ENCODE assay signal across 1 cellular context in the genomic region with DNA sequence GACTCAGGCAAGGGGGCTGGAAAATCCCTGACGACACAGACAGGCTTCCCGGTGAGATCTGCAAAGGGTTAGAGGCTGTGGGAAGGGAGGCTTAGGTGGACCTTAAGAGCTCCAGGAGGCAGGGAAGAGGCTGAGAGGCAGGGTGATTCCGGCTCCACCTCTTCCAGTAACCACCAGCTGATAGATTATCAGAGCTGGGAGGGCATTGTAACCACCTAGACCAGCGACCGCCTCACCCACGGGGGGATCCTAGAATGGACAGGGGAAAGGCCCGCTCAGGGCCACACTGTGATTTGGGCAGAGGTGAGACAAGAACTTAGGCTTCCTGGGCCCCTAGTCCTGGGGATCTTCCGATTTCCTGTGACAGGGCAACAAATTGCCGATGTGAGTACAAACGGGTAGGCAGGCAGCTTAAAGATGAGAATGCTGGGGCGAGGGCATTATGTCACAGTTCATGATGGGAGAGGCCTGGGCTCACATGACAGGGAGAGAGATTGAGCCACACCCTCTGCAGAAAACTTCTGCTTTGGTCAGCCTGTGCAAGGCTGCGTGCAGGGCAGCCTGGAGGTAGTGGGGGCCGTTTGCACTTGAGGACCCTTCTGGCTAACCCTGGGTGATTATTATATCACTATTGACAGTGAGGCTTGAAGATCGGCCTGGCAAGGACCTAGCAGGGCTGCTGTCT.
TF ChIP-seq lines count a peak whose summit lies in the region.

No MANE protein-coding gene starts in this region.

TF ChIP-seq in K562, 482 proteins besides CTCF, POLR2A, EP300 and RAD21 (continues in another document):
- TF ChIP-seq CHD7 (IDR thresholded peaks at IDR 0.05; ENCODE audit: low read depth, low read length) (no peak), SMC3 (conservative IDR thresholded peaks at IDR 0.05; ENCODE audit: insufficient read depth, low read depth, low read length) (no peak), RCOR1 (IDR thresholded peaks at IDR 0.05; ENCODE audit: borderline replicate concordance in 1 of 2, low read depth in 2 of 2, low read length in 2 of 2) (peak in 1 of 2 experiments; percentile 33; a peak in 1 of 4 replicates), L3MBTL2 (IDR thresholded peaks at IDR 0.05) (peak; percentile 61), ZNF583 (CRISPR knock-in tag; IDR thresholded peaks at IDR 0.05) (peak; percentile 13; the same call in 1 of the 2 replicates), SETDB1 (IDR thresholded peaks at IDR 0.05; ENCODE audit: low read length) (no peak), MAX (CRISPR knock-in tag; IDR thresholded peaks at IDR 0.05) (0 out of 2 replicates have a peak, but pooled peaks have one; percentile 17), PHB (CRISPR knock-in tag; IDR thresholded peaks at IDR 0.05) (no peak), ESRRB (CRISPR knock-in tag; IDR thresholded peaks at IDR 0.05; ENCODE audit: borderline replicate concordance) (no peak), ZNF644 (tag; IDR thresholded peaks at IDR 0.05; ENCODE audit: low read depth) (no peak), ATF7 (IDR thresholded peaks at IDR 0.05) (peak; percentile 61), PHF20 (IDR thresholded peaks at IDR 0.05; ENCODE audit: partially characterized antibody) (no peak), MITF (IDR thresholded peaks at IDR 0.05) (peak; percentile 57; the same call in 1 of the 2 replicates), HDAC8 (tag; IDR thresholded peaks at IDR 0.05) (no peak; the same call in 1 of the 2 replicates), FOXA3 (CRISPR knock-in tag; conservative IDR thresholded peaks at IDR 0.05 in 1 of 2, IDR thresholded peaks at IDR 0.05 in 1 of 2) (no peak), RBFOX2 (IDR thresholded peaks at IDR 0.05; ENCODE audit: low read depth, low read length) (no peak), ZNF384 (IDR thresholded peaks at IDR 0.05; ENCODE audit: low read depth, low read length) (no peak), CEBPG (CRISPR knock-in tag; IDR thresholded peaks at IDR 0.05) (no peak), CEBPG (tag; conservative IDR thresholded peaks at IDR 0.05 in 1 of 2, IDR thresholded peaks at IDR 0.05 in 1 of 2) (0 out of 4 replicates have a peak, but pooled peaks of 1 of the 2 experiments have one; percentile 16), ZNF263 (CRISPR knock-in tag; IDR thresholded peaks at IDR 0.05; ENCODE audit: borderline replicate concordance) (no peak), MAFK (IDR thresholded peaks at IDR 0.05; ENCODE audit: low read length) (peak; percentile 3; the same call in 1 of the 2 replicates), DACH1 (IDR thresholded peaks at IDR 0.05; ENCODE audit: partially characterized antibody) (no peak), TCF7 (IDR thresholded peaks at IDR 0.05; ENCODE audit: borderline replicate concordance) (no peak), SNRNP70 (optimal IDR thresholded peaks at IDR 0.05; ENCODE audit: low read depth, low read length) (no peak), NRF1 (conservative IDR thresholded peaks at IDR 0.05 in 1 of 2, IDR thresholded peaks at IDR 0.05 in 1 of 2) (peak in 1 of 2 experiments; percentile 32; a peak in 2 of 4 replicates)
- TF ChIP-seq, protein P1, sequence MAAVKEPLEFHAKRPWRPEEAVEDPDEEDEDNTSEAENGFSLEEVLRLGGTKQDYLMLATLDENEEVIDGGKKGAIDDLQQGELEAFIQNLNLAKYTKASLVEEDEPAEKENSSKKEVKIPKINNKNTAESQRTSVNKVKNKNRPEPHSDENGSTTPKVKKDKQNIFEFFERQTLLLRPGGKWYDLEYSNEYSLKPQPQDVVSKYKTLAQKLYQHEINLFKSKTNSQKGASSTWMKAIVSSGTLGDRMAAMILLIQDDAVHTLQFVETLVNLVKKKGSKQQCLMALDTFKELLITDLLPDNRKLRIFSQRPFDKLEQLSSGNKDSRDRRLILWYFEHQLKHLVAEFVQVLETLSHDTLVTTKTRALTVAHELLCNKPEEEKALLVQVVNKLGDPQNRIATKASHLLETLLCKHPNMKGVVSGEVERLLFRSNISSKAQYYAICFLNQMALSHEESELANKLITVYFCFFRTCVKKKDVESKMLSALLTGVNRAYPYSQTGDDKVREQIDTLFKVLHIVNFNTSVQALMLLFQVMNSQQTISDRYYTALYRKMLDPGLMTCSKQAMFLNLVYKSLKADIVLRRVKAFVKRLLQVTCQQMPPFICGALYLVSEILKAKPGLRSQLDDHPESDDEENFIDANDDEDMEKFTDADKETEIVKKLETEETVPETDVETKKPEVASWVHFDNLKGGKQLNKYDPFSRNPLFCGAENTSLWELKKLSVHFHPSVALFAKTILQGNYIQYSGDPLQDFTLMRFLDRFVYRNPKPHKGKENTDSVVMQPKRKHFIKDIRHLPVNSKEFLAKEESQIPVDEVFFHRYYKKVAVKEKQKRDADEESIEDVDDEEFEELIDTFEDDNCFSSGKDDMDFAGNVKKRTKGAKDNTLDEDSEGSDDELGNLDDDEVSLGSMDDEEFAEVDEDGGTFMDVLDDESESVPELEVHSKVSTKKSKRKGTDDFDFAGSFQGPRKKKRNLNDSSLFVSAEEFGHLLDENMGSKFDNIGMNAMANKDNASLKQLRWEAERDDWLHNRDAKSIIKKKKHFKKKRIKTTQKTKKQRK (IDR thresholded peaks at IDR 0.05; ENCODE audit: borderline replicate concordance, low read depth, low read length), result no peak
- TF ChIP-seq, protein P2, sequence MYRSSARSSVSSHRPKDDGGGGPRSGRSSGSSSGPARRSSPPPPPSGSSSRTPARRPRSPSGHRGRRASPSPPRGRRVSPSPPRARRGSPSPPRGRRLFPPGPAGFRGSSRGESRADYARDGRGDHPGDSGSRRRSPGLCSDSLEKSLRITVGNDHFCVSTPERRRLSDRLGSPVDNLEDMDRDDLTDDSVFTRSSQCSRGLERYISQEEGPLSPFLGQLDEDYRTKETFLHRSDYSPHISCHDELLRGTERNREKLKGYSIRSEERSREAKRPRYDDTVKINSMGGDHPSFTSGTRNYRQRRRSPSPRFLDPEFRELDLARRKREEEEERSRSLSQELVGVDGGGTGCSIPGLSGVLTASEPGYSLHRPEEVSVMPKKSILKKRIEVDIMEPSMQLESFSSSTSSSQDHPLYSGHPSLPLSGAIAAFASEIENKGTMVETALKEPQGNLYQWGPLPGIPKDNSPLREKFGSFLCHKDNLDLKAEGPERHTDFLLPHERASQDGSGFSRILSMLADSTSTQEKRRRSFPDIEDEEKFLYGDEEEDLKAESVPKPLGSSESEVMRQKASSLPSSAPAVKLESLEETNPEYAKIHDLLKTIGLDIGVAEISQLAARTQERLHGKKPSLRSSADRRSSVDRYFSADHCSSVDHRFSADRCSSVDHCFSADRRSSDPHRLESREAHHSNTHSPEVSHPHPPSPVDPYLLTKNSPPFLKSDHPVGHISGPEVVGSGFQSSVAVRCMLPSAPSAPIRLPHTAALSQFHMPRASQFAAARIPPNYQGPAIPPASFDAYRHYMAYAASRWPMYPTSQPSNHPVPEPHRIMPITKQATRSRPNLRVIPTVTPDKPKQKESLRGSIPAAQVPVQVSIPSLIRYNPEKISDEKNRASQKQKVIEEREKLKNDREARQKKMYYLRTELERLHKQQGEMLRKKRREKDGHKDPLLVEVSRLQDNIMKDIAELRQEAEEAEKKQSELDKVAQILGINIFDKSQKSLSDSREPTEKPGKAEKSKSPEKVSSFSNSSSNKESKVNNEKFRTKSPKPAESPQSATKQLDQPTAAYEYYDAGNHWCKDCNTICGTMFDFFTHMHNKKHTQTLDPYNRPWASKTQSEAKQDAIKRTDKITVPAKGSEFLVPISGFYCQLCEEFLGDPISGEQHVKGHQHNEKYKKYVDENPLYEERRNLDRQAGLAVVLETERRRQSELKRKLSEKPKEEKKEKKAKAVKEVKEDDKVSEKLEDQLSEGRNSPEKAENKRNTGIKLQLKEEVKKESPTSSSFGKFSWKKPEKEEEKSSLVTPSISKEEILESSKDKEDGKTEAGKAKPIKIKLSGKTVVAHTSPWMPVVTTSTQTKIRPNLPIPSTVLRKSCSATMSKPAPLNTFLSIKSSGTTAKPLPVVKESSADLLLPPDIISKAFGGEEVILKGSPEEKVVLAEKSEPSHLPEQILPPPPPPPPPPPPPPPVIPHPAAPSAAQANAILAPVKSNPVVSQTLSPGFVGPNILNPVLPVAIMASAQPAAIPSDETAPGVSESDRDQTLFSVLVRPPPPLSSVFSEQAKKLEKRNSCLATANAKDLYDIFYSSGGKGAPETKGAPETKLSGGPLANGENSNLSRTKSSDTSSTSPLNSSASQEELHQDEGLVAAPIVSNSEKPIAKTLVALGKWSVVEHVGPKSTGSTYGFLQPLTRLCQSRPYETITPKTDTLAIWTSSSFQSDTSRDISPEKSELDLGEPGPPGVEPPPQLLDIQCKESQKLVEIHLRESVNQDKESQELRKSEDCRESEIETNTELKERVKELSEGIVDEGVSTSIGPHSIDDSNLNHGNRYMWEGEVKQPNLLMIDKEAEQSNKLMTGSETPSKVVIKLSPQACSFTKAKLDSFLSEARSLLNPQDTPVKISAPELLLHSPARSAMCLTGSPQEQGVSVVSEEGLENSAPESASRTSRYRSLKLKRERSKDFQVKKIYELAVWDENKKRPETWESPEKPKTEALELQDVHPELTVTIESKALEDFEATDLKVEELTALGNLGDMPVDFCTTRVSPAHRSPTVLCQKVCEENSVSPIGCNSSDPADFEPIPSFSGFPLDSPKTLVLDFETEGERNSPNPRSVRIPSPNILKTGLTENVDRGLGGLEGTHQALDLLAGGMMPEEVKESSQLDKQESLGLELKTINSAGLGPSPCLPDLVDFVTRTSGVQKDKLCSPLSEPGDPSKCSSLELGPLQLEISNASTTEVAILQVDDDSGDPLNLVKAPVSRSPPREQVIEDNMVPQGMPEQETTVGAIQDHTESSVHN (IDR thresholded peaks at IDR 0.05; ENCODE audit: borderline replicate concordance in 1 of 2, low read depth in 1 of 2), result no peak
